1 cellular context compared by ENCODE assay signal in the genomic region with DNA sequence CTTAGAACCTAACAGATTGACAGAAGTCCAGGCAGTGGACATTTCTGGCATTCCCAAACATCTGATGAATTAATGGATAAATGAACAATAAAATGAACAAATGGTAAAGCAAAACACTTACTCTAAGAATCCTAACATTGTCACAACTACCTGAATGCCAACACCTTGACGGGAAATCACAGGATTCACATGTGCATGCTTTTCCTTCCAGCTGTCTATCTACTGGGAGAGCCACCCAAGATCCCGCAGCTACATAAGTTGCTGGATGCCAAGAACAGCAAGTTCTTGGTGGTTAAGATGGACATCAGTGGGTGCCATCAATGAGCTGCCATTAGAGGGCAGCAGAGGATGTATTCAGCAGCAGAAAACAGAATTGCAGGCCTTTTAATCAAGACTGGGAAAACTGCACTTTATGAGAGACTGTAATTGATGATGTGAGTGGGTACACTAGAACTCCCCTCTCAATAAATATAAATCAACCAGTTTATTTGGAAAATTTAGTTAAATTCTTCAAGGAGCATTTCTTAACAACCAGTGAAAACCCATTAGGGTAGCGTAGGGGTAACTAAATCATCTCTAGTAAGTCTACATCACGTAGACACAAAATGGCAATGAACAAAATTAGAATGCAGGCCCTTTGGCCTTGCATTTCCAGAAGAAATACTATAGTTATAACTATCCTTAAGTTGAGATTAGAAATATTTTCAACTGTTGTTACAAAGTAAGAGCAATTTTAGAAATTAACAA.
TF ChIP-seq lines count a peak whose summit lies in the region.

No MANE protein-coding gene starts in this region.

TF ChIP-seq in SK-N-SH treated with all-trans-retinoic acid at 6 μM for 48 hours, 23 proteins besides CTCF, POLR2A, EP300 and RAD21 (continued from another document):
- TF ChIP-seq, protein P1, sequence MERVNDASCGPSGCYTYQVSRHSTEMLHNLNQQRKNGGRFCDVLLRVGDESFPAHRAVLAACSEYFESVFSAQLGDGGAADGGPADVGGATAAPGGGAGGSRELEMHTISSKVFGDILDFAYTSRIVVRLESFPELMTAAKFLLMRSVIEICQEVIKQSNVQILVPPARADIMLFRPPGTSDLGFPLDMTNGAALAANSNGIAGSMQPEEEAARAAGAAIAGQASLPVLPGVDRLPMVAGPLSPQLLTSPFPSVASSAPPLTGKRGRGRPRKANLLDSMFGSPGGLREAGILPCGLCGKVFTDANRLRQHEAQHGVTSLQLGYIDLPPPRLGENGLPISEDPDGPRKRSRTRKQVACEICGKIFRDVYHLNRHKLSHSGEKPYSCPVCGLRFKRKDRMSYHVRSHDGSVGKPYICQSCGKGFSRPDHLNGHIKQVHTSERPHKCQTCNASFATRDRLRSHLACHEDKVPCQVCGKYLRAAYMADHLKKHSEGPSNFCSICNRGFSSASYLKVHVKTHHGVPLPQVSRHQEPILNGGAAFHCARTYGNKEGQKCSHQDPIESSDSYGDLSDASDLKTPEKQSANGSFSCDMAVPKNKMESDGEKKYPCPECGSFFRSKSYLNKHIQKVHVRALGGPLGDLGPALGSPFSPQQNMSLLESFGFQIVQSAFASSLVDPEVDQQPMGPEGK (CRISPR knock-in tag; IDR thresholded peaks at IDR 0.05; ENCODE audit: borderline replicate concordance), result no peak
- TF ChIP-seq CSDC2 (CRISPR knock-in tag; IDR thresholded peaks at IDR 0.05), result no peak
